Comparison of ENCODE assay signal across 8 cellular contexts in the genomic region with DNA sequence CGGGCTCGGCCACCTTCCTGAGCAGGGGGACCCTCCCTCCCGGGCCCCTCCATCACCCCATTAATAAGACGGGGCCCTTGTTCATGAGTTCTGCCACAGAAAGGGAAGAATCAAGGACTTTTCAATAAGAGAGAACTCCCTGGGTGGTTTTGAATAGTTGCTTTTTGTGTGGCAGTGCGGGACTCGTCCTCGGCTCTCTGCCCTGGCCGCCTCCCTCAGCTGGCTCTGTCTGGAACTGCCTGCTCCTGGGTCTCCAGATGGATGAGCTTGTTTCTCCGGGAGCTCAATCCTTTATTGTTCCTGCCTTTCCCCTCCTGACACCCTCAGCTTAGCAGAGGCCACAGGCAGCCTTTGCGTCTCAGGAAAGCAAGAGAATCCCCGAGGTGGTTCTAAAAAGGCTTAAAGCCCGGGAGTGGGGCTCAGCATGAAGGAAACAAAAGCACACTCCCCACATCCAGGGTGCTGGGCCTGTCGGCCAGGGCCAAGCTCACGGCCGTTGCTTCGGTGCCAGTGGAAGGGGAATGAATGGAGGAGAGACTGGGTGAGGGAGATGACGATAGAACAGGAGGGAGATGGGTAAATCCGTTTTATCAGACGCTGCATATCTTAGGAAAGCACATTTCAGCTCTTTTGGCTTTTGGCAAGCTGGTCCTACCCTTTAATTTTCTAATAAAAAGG.
DNase-seq lines count a peak whose midpoint lies in the region; ATAC-seq, FAIRE-seq and TF ChIP-seq lines count a peak whose summit lies in the region.
"Had no signal": no experiment of that assay in that cellular context is flagged by ENCODE, and none has a peak within 500 bp of the region (broad histone marks: within the 10 kb centered on the region; RNA-seq: fewer than 3 reads in every experiment).

No MANE protein-coding gene starts in this region.

- peak; percentile 72 for DNase-seq in NCI-H1694 treated with DMSO at 0.1 percent for 48 hours (lab: John Stamatoyannopoulos, UW)
- DNase-seq in bronchial epithelial cell (ENCODE audit: low read depth), result no peak
- DNase-seq in kidney, result no peak
- DNase-seq in superior temporal gyrus (ENCODE audit: extremely low spot score), result peak; percentile 92
- DNase-seq in NK-92 (lab: John Stamatoyannopoulos, UW; ENCODE audit: unreplicated experiment), result no peak
- no peak for DNase-seq in BE2C
- DNase-seq: KG1 had no signal

- H3K27me3 ChIP-seq in bronchial epithelial cell (ENCODE audit: control insufficient read depth, insufficient read depth, low read length) (no peaks in the 10 kb centered on the region), BE2C (no peaks in the 10 kb centered on the region)

- no peak for ATAC-seq in GM18868 (IDR thresholded peaks at IDR 0.05; ENCODE audit: unreplicated experiment)

- peak overlapping the region in 1 of 2 donors; percentile 51 for H3K9ac ChIP-seq in kidney (ENCODE audit: low read length in 2 of 2)

- no peak overlapping the region for H3K4me3 ChIP-seq in bronchial epithelial cell (ENCODE audit: low read depth, low read length)
- H3K4me3 ChIP-seq in kidney (ENCODE audit: low read length in 2 of 2), result no peak overlapping the region
- H3K4me3 ChIP-seq in BE2C (ENCODE audit: low read depth, low read length), result no peak overlapping the region

- peak; percentile 25 for TF ChIP-seq CTCF in bronchial epithelial cell (IDR thresholded peaks at IDR 0.05; ENCODE audit: insufficient read depth, low read length, severe bottlenecking)
- TF ChIP-seq CTCF in kidney (IDR thresholded peaks at IDR 0.05; ENCODE audit: borderline replicate concordance, extremely low read depth, insufficient read depth), result no peak
- TF ChIP-seq CTCF in BE2C (IDR thresholded peaks at IDR 0.05; ENCODE audit: low read depth, low read length), result no peak

- H3K27ac ChIP-seq in kidney (ENCODE audit: low read depth in 2 of 2, low read length in 2 of 2), result peak overlapping the region; percentile 55 to 70

- H3K36me3 ChIP-seq in bronchial epithelial cell (ENCODE audit: control insufficient read depth, insufficient read depth, low read length), result peaks cover 7% of the 10 kb centered on the region
- H3K36me3 ChIP-seq in kidney (ENCODE audit: control insufficient read depth in 1 of 2, insufficient read depth in 2 of 2, low read length in 2 of 2), result no peaks in the 10 kb centered on the region
- H3K36me3 ChIP-seq in BE2C, result no peaks in the 10 kb centered on the region

- no peaks in the 10 kb centered on the region for H3K9me3 ChIP-seq in kidney (ENCODE audit: control insufficient read depth in 1 of 2, low read length in 2 of 2)
- no peaks in the 10 kb centered on the region for H3K9me3 ChIP-seq in BE2C

- intact Hi-C loops in kidney (cut with DNase I), result no loop called here

- no peak for FAIRE-seq in bronchial epithelial cell (lab: Jason Lieb, UNC)
- FAIRE-seq in kidney (lab: Jason Lieb, UNC), result no peak

- H3K4me1 ChIP-seq in kidney (ENCODE audit: control insufficient read depth in 1 of 2, insufficient read depth in 1 of 2, low read depth in 1 of 2, low read length in 2 of 2) (peaks cover 20 to 29% of the 10 kb centered on the region in 2 donors), BE2C (peaks cover 26% of the 10 kb centered on the region)

Comparison
In these comparisons a context has a peak if more than half of its experiments do, and no peak if none do; other contexts are left out.
1. DNase-seq: peak in NCI-H1694 treated with DMSO at 0.1 percent for 48 hours (single experiment) and superior temporal gyrus (single experiment); none in bronchial epithelial cell (single experiment), kidney (single experiment), NK-92 (single experiment) and BE2C (single experiment).